25 cellular contexts compared by ENCODE assay signal in the genomic region with DNA sequence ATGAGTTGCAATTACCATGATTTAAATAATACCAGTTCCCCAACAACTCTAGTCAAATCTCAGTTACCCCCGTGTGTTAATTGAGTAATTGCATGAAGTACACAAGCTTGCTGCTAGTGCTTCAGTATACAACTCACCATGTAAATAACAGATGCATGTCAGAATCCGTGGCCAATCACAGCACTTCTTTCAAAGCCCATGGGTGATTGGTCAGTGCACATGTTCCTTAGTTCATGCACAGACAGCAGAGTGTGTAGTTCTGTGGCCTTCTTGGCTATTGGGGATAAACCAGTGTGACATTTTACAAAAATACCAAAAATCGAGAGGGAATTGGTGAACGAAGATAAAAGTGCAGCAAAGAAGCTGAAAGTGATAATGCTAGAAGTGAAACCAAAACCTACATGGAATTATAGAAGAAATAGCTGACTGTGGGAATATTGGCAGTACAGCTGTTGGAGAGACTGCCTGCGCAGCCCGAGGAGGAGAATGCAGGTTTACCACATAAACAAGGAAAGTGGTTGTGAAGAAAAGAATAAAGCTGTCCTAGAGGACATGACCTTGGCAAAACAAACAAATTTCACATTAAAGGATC. TPM values are rescaled to one million over a fixed set of nuclear protein-coding genes. Genes with fewer than 3 reads are reported as not detected.
DNase-seq lines count a peak whose midpoint lies in the region; ATAC-seq and TF ChIP-seq lines count a peak whose summit lies in the region.
"Had no signal": no experiment of that assay in that cellular context is flagged by ENCODE, and none has a peak within 500 bp of the region (broad histone marks: within the 10 kb centered on the region; RNA-seq: fewer than 3 reads in every experiment).

No MANE protein-coding gene starts in this region.

- H3K27me3 ChIP-seq in SJSA1 (replicated peaks) = no peaks in the 10 kb centered on the region
- no peaks in the 10 kb centered on the region for H3K27me3 ChIP-seq in tibial nerve
- H3K27me3 ChIP-seq in neural progenitor cell = no peaks in the 10 kb centered on the region
- H3K27me3 ChIP-seq: brain microvascular endothelial cell, gastrocnemius medialis had no signal

- peaks cover 9% of the 10 kb centered on the region for H3F3A ChIP-seq in neural progenitor cell (ENCODE audit: low read depth)

- no peak overlapping the region for H3K4me2 ChIP-seq in neural progenitor cell

- intact Hi-C loops in left colon (cut with DNase I, micrococcal nuclease) = no loop called here

- H3K79me2 ChIP-seq in neural progenitor cell (ENCODE audit: low read depth) = peaks cover 31% of the 10 kb centered on the region

- no peak overlapping the region for H3K27ac Mint-ChIP-seq in neural progenitor cell
- H3K27ac Mint-ChIP-seq: CD4-positive, CD25-positive, alpha-beta regulatory T cell had no signal

- TF ChIP-seq POLR2A in tibial nerve (IDR thresholded peaks at IDR 0.05) = no peak

- peak; percentile 27 for ATAC-seq in left colon
- ATAC-seq in GM18520 (IDR thresholded peaks at IDR 0.05; ENCODE audit: unreplicated experiment) = no peak
- ATAC-seq: gastrocnemius medialis had no signal

- H3K9me3 ChIP-seq in SJSA1 (replicated peaks) = no peaks in the 10 kb centered on the region; the same call in 1 of the 2 replicates
- no peaks in the 10 kb centered on the region for H3K9me3 ChIP-seq in tibial nerve
- H3K9me3 ChIP-seq in neural progenitor cell (ENCODE audit: low read depth) = no peaks in the 10 kb centered on the region
- H3K9me3 ChIP-seq: gastrocnemius medialis had no signal

- peaks cover 8% of the 10 kb centered on the region for H3K36me3 Mint-ChIP-seq in neural progenitor cell
- H3K36me3 Mint-ChIP-seq: CD4-positive, CD25-positive, alpha-beta regulatory T cell had no signal

- peaks cover 53% of the 10 kb centered on the region for H3K4me1 ChIP-seq in SJSA1 (replicated peaks)
- peaks cover 0 to 52% (median 17%) of the 10 kb centered on the region in 4 donors for H3K4me1 ChIP-seq in tibial nerve
- H3K4me1 ChIP-seq in neural progenitor cell = peaks cover 31% of the 10 kb centered on the region
- H3K4me1 ChIP-seq: gastrocnemius medialis had no signal

- peaks cover 79% of the 10 kb centered on the region for H4K20me1 ChIP-seq in neural progenitor cell (ENCODE audit: low read depth)

- peak overlapping the region; percentile 7; the same call in 1 of the 2 replicates for H3K4me3 ChIP-seq in SJSA1
- no peak overlapping the region for H3K4me3 ChIP-seq in tibial nerve
- no peak overlapping the region for H3K4me3 ChIP-seq in neural progenitor cell
- H3K4me3 ChIP-seq: gastrocnemius medialis, GM23248 had no signal

- peaks cover 17% of the 10 kb centered on the region for H3K4me1 Mint-ChIP-seq in neural progenitor cell

- no peak overlapping the region for H3K27ac ChIP-seq in SJSA1
- H3K27ac ChIP-seq in tibial nerve = peak overlapping the region in 3 of 4 donors; percentile 31 to 83 (median 38)
- H3K27ac ChIP-seq in neural progenitor cell = no peak overlapping the region
- H3K27ac ChIP-seq: 22Rv1, brain microvascular endothelial cell, gastrocnemius medialis, GM23248 had no signal

- no peaks in the 10 kb centered on the region for H3K36me3 ChIP-seq in SJSA1
- H3K36me3 ChIP-seq in tibial nerve = no peaks in the 10 kb centered on the region
- no peaks in the 10 kb centered on the region for H3K36me3 ChIP-seq in neural progenitor cell
- H3K36me3 ChIP-seq: brain microvascular endothelial cell, gastrocnemius medialis had no signal

- no peak overlapping the region for H2AFZ ChIP-seq in neural progenitor cell (replicated peaks)
- H2AFZ ChIP-seq: GM23248 had no signal

- TF ChIP-seq EP300 in tibial nerve (IDR thresholded peaks at IDR 0.05) = no peak

- DNase-seq in NCI-H1694 treated with DMSO at 0.1 percent for 48 hours (lab: John Stamatoyannopoulos, UW) (peak; percentile 3), NCI-H1694 (lab: John Stamatoyannopoulos, UW) (no peak), SJSA1 (ENCODE audit: low read depth in 1 of 2, low spot score in 2 of 2) (peak in 1 of 2 experiments; percentile 40), left colon (no peak), tibial nerve (ENCODE audit: low spot score in 2 of 2) (no peak), mucosa of gallbladder (ENCODE audit: low spot score) (no peak), neural progenitor cell (ENCODE audit: low spot score) (no peak)
- DNase-seq: activated CD4-positive, alpha-beta T cell treated with anti-CD3 and anti-CD28 coated beads for 4 hours; activated CD8-positive, alpha-beta memory T cell treated with anti-CD3 and anti-CD28 coated beads, Interleukin-2, amount 50 U/mL, for 48 hours; activated naive CD4-positive, alpha-beta T cell treated with Interleukin-2 at 50 U/mL for 16 hours; brain microvascular endothelial cell; CD4-positive, CD25-positive, alpha-beta regulatory T cell; DND-41; effector memory CD4-positive, alpha-beta T cell; gastrocnemius medialis; GM23248; mammary epithelial cell; MM.1S; NCI-H2081; retina; stimulated activated CD4-positive, alpha-beta T cell treated with anti-CD3 and anti-CD28 coated beads, Interleukin-2, amount 100 ng/mL, for 24 hours; T-helper 9 cell had no signal

- WGBS in tibial nerve, 2 donors = 42 to 50% methylated on average over 6 of the region's 6 CpGs

- H3K9ac ChIP-seq in neural progenitor cell = no peak overlapping the region
- H3K9ac ChIP-seq: GM23248 had no signal

- TF ChIP-seq CTCF in tibial nerve (IDR thresholded peaks at IDR 0.05) (no peak), neural progenitor cell (IDR thresholded peaks at IDR 0.05) (no peak)

- no peak overlapping the region for H3K4me3 Mint-ChIP-seq in neural progenitor cell
- H3K4me3 Mint-ChIP-seq: CD4-positive, CD25-positive, alpha-beta regulatory T cell; neural crest cell had no signal

- peaks cover 5% of the 10 kb centered on the region for H3K9me3 Mint-ChIP-seq in neural progenitor cell
- H3K9me3 Mint-ChIP-seq: neural crest cell had no signal

- H3K27me3 Mint-ChIP-seq in neural progenitor cell (ENCODE audit: insufficient read depth, low read depth) = no peaks in the 10 kb centered on the region

RNA-seq across cellular contexts. Expression of gene NEDD4L, which starts 59.4 kb away (rescaled TPM):
- total RNA-seq in SJSA1 (2014; rRNA removed; shearing (Covaris generic)) = 31.7 and 36.0 TPM in 2 replicates
- total RNA-seq in left colon (100 to 1,000 TPM; 176 to 332 TPM), tibial nerve (10 to 100 TPM; 15.3 to 59.9 (median 26.8) TPM), mucosa of gallbladder (99.5 TPM), neural progenitor cell (ENCODE audit: low replicate concordance) (51.5 and 55.5 TPM in 2 replicates)

Comparison
In these comparisons a context has a peak if more than half of its experiments do, and no peak if none do; other contexts are left out.
1. H3K27ac ChIP-seq: peak in tibial nerve (3 of 4); none in SJSA1 (single experiment) and neural progenitor cell (single experiment).